1 cellular context compared by ENCODE assay signal in genomic region chr17:28689011-28689410, GRCh38.
TF ChIP-seq lines count a peak whose summit lies in the region.

No MANE protein-coding gene starts in this region.

TF ChIP-seq in K562, 482 proteins besides CTCF, POLR2A, EP300 and RAD21:
- TF ChIP-seq ZNF740 (CRISPR knock-in tag; IDR thresholded peaks at IDR 0.05) (no peak), ZNF740 (tag; IDR thresholded peaks at IDR 0.05) (no peak), SAFB2 (IDR thresholded peaks at IDR 0.05; ENCODE audit: borderline replicate concordance, low read depth, low read length, severe bottlenecking) (no peak), RBM25 (IDR thresholded peaks at IDR 0.05; ENCODE audit: low read depth, low read length, severe bottlenecking) (peak; percentile 78), ZNF146 (CRISPR knock-in tag; IDR thresholded peaks at IDR 0.05; ENCODE audit: unreplicated experiment) (peak; percentile 92)
